ENCODE assay signal across 19 cellular contexts in the genomic region with DNA sequence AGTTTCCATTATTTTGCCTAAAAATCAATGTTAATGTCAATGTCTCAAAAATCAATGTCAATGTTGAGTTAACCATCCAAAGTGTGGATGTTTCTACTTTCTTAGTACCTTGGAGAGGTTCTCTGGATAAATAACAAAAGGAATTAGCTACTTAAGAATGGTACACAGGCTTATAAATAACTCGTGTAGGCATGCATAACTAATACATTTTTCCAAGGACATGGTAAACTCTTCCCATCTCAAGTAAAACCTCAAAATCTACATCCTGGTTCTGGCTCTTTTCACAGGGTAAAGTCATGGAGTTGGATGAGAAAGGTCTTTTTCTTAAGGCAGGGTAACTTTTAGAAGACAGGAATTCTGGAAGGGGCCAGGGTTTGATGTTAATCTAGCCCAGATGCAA. TPM values are rescaled to one million over a fixed set of nuclear protein-coding genes. Genes with fewer than 3 reads are reported as not detected.
"Had no signal": no experiment of that assay in that cellular context is flagged by ENCODE, and none has a peak within 500 bp of the region (broad histone marks: within the 10 kb centered on the region; RNA-seq: fewer than 3 reads in every experiment).

No MANE protein-coding gene starts in this region.

- H3K36me3 Mint-ChIP-seq: memory B cell; naive thymus-derived CD4-positive, alpha-beta T cell; neural progenitor cell had no signal

- H3K27me3 Mint-ChIP-seq: activated B cell treated with CpG ODN at 0.5 μM for 24 hours; activated CD8-positive, alpha-beta T cell treated with anti-CD3 and anti-CD28 coated beads for 36 hours had no signal

- H3K36me3 ChIP-seq: breast epithelium, gastrocnemius medialis, neural progenitor cell, pancreas, right lobe of liver had no signal

- DNase-seq: activated B cell treated with CpG ODN at 0.5 μM for 24 hours; activated CD4-positive, alpha-beta T cell treated with anti-CD3 and anti-CD28 coated beads for 48 hours; activated CD8-positive, alpha-beta T cell treated with anti-CD3 and anti-CD28 coated beads for 36 hours; activated naive CD4-positive, alpha-beta T cell treated with anti-CD3 and anti-CD28 coated beads for 36 hours; activated T-cell treated with anti-CD3 and anti-CD28 coated beads, Interleukin-2, amount 50 U/mL, for 1 hour; anterior cingulate cortex; gastrocnemius medialis; head of caudate nucleus; mucosa of descending colon; naive thymus-derived CD4-positive, alpha-beta T cell; pancreas; right lobe of liver; stimulated activated CD4-positive, alpha-beta T cell treated with anti-CD3 and anti-CD28 coated beads, Interleukin-4, amount 100 ng/mL, for 1 hour; stimulated activated naive CD8-positive, alpha-beta T cell treated with anti-CD3 and anti-CD28 coated beads, Interleukin-15, amount 100 ng/mL, for 72 hours had no signal

- ATAC-seq: activated CD8-positive, alpha-beta T cell treated with anti-CD3 and anti-CD28 coated beads for 36 hours; gastrocnemius medialis; naive thymus-derived CD4-positive, alpha-beta T cell; right lobe of liver; stimulated activated naive CD8-positive, alpha-beta T cell treated with anti-CD3 and anti-CD28 coated beads, Interleukin-15, amount 100 ng/mL, for 72 hours had no signal

- H3K27ac ChIP-seq: neural progenitor cell, pancreas, right lobe of liver had no signal

- H3K9me3 ChIP-seq: breast epithelium, gastrocnemius medialis, mucosa of descending colon, pancreas, right lobe of liver had no signal

- H3K27me3 ChIP-seq: breast epithelium, gastrocnemius medialis, neural progenitor cell, pancreas, right lobe of liver had no signal

- H3K9me3 Mint-ChIP-seq: activated B cell treated with CpG ODN at 0.5 μM for 24 hours; activated CD8-positive, alpha-beta T cell treated with anti-CD3 and anti-CD28 coated beads for 36 hours; activated naive CD4-positive, alpha-beta T cell treated with anti-CD3 and anti-CD28 coated beads for 36 hours; memory B cell; naive thymus-derived CD4-positive, alpha-beta T cell; stimulated activated naive CD8-positive, alpha-beta T cell treated with anti-CD3 and anti-CD28 coated beads, Interleukin-15, amount 100 ng/mL, for 72 hours; T-helper 2 cell treated with Interferon-gamma antibody and Interleukin-4, amounts not matched to agents 5 μg/mL and 100 μg/mL, for 36 hours had no signal

- H3K9ac ChIP-seq: neural progenitor cell had no signal

- H3K4me3 Mint-ChIP-seq: activated B cell treated with CpG ODN at 0.5 μM for 24 hours; activated CD8-positive, alpha-beta T cell treated with anti-CD3 and anti-CD28 coated beads for 36 hours; activated naive CD4-positive, alpha-beta T cell treated with anti-CD3 and anti-CD28 coated beads for 36 hours; memory B cell; naive thymus-derived CD4-positive, alpha-beta T cell; neural progenitor cell; stimulated activated naive CD8-positive, alpha-beta T cell treated with anti-CD3 and anti-CD28 coated beads, Interleukin-15, amount 100 ng/mL, for 72 hours; T-helper 2 cell treated with Interferon-gamma antibody and Interleukin-4, amounts not matched to agents 5 μg/mL and 100 μg/mL, for 36 hours had no signal

- H3K27ac Mint-ChIP-seq: activated B cell treated with CpG ODN at 0.5 μM for 24 hours; activated CD8-positive, alpha-beta T cell treated with anti-CD3 and anti-CD28 coated beads for 36 hours; activated naive CD4-positive, alpha-beta T cell treated with anti-CD3 and anti-CD28 coated beads for 36 hours; memory B cell; naive thymus-derived CD4-positive, alpha-beta T cell; neural progenitor cell; stimulated activated naive CD8-positive, alpha-beta T cell treated with anti-CD3 and anti-CD28 coated beads, Interleukin-15, amount 100 ng/mL, for 72 hours; T-helper 2 cell treated with Interferon-gamma antibody and Interleukin-4, amounts not matched to agents 5 μg/mL and 100 μg/mL, for 36 hours had no signal

- H3K4me3 ChIP-seq: breast epithelium, gastrocnemius medialis, mucosa of descending colon, neural progenitor cell, pancreas, right lobe of liver, smooth muscle cell had no signal

- H3K4me1 ChIP-seq: right lobe of liver had no signal

- H2AFZ ChIP-seq: neural progenitor cell had no signal

- H3K4me2 ChIP-seq: neural progenitor cell, smooth muscle cell had no signal

RNA-seq across cellular contexts. Expression of a gene that starts 59.9 kb away (rescaled TPM):
- polyA plus RNA-seq: naive thymus-derived CD4-positive, alpha-beta T cell had no signal
